In genomic region chr17:33292981-33293867, GRCh38 we compare ENCODE assay signal across 9 cellular contexts. TPM values are rescaled to one million over a fixed set of nuclear protein-coding genes. Genes with fewer than 3 reads are reported as not detected.
DNase-seq lines count a peak whose midpoint lies in the region; ATAC-seq and TF ChIP-seq lines count a peak whose summit lies in the region.
"Had no signal": no experiment of that assay in that cellular context is flagged by ENCODE, and none has a peak within 500 bp of the region (broad histone marks: within the 10 kb centered on the region; RNA-seq: fewer than 3 reads in every experiment).

ASIC2 (minus strand) TSS chr17:33293295.

- 9 to 39% methylated on average over 11 to 59 of the region's 68 CpGs for WGBS in body of pancreas, 2 donors

- intact Hi-C loops in left cardiac atrium (cut with DNase I): loop anchor here in 1 of 2 donors (10.0 kb wide), 1 partner anchor 58 kb away; no protein-coding TSS in a partner anchor
- intact Hi-C loops in cardiac septum (cut with DNase I): no loop called here
- intact Hi-C loops in body of pancreas (cut with DNase I): loop anchor here (10.0 kb wide), 1 partner anchor 138 kb away; no protein-coding TSS in a partner anchor
- intact Hi-C loops in uterus (cut with DNase I; ENCODE audit: low total_unique reads): no loop called here

- no peak for DNase-seq in left cardiac atrium
- no peak for DNase-seq in cardiac septum (ENCODE audit: low spot score)
- peak in 1 of 4 donors; percentile 6 for DNase-seq in body of pancreas
- DNase-seq in left kidney (ENCODE audit: low read depth, low spot score): peak; percentile 86
- DNase-seq in uterus: no peak
- no peak for DNase-seq in NCI-H2196 (lab: John Stamatoyannopoulos, UW; ENCODE audit: unreplicated experiment)
- DNase-seq in COLO829 (ENCODE audit: low spot score): no peak

- H3K4me3 ChIP-seq in body of pancreas (no peak within 1 kb of the TSS), uterus (peak within 1 kb of the TSS; percentile 29 to 32)

- TF ChIP-seq POLR2A in body of pancreas (IDR thresholded peaks at IDR 0.05): no peak
- TF ChIP-seq POLR2A in uterus (IDR thresholded peaks at IDR 0.05): no peak

- H3K36me3 ChIP-seq in body of pancreas (replicated peaks in 1 of 2; ENCODE audit: insufficient read depth in 1 of 2, low read depth in 2 of 2): no peaks in the 10 kb centered on the region
- no peaks in the 10 kb centered on the region for H3K36me3 ChIP-seq in uterus

- peak in 1 of 7 experiments; percentile 4 for TF ChIP-seq CTCF in body of pancreas (IDR thresholded peaks at IDR 0.05)
- peak in 2 of 4 experiments; percentile 8 to 12 for TF ChIP-seq CTCF in uterus (IDR thresholded peaks at IDR 0.05)

- H3K4me1 ChIP-seq in body of pancreas (peaks cover 19% of the 10 kb centered on the region), uterus (peaks cover 0 to 8% of the 10 kb centered on the region in 2 donors)

- H3K9me3 ChIP-seq in body of pancreas (no peaks in the 10 kb centered on the region), uterus (no peaks in the 10 kb centered on the region)

- peaks cover 0 to 17% of the 10 kb centered on the region in 2 donors for H3K27me3 ChIP-seq in body of pancreas
- no peaks in the 10 kb centered on the region for H3K27me3 ChIP-seq in uterus

- no peak within 1 kb of the TSS for H3K27ac ChIP-seq in body of pancreas
- H3K27ac ChIP-seq in uterus: no peak within 1 kb of the TSS

- ATAC-seq in left cardiac atrium: peak; percentile 53 to 80
- ATAC-seq in body of pancreas: peak; percentile 27
- ATAC-seq in HG03571 (IDR thresholded peaks at IDR 0.05; ENCODE audit: unreplicated experiment): no peak
- ATAC-seq: activated CD4-positive, CD25-positive, alpha-beta regulatory T cell treated with anti-CD3 and anti-CD28 coated beads, Interleukin-2, amount 50 U/mL, for 24 hours had no signal

RNA-seq across cellular contexts. Expression of gene ASIC2, which starts in this region (rescaled TPM):
- total RNA-seq in left cardiac atrium (under 1 TPM in 1 of 2 donors, not detected in 1; 0.08 TPM), cardiac septum (not detected), body of pancreas (not detected), uterus (1 to 10 TPM in 2 of 4 donors, not detected in 2; 1.2 to 1.4 TPM)

Comparison
In these comparisons a context has a peak if more than half of its experiments do, and no peak if none do; other contexts are left out.
1. Peak in ATAC-seq in left cardiac atrium; RNA of the gene not detected or under 1 TPM.
2. Peak in ATAC-seq in body of pancreas; RNA of the gene not detected or under 1 TPM.
3. H3K4me3 ChIP-seq: peak in uterus (2 of 2); none in body of pancreas (0 of 2).